14 cellular contexts compared by ENCODE assay signal in the genomic region with DNA sequence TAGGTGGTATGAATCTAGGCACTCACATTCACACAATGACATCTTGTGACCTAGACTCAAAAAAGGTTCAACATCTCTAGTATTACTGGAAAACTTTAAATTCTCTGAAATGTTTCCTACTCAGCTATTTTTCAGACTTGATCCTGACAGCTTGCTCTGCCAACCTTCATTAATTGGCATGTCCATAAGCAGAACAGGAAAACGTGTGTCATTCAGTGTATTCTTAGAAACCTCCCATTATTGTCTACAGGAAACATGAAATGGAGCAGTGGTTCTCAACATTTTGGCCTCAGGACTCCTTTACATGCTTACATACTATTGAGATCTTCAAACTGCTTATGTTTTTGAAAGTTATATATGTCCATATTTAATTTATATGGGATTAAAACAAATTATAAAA.
"Had no signal": no experiment of that assay in that cellular context is flagged by ENCODE, and none has a peak within 500 bp of the region (broad histone marks: within the 10 kb centered on the region; RNA-seq: fewer than 3 reads in every experiment).

No MANE protein-coding gene starts in this region.

- H3K27me3 ChIP-seq: body of pancreas, colonic mucosa, esophagus muscularis mucosa, upper lobe of left lung had no signal

- H3K36me3 ChIP-seq: colonic mucosa, esophagus muscularis mucosa, thoracic aorta, upper lobe of left lung had no signal

- H3K27ac ChIP-seq: body of pancreas, colonic mucosa, esophagus muscularis mucosa, upper lobe of left lung had no signal

- H3K4me3 ChIP-seq: body of pancreas, colonic mucosa, esophagus muscularis mucosa, thoracic aorta, upper lobe of left lung had no signal

- DNase-seq: activated CD4-positive, alpha-beta T cell treated with anti-CD3 and anti-CD28 coated beads, Interleukin-2, amount 10 ng/mL, durations not matched to agents 24 days and 14 days; activated CD8-positive, alpha-beta memory T cell treated with anti-CD3 and anti-CD28 coated beads, Interleukin-2, amount 50 U/mL, for 4 hours; activated naive CD4-positive, alpha-beta T cell treated with anti-CD3 and anti-CD28 coated beads for 36 hours; activated T-cell treated with anti-CD3 and anti-CD28 coated beads, Interleukin-2, amount 50 U/mL, for 4 hours; body of pancreas; colonic mucosa; effector CD4-positive, alpha-beta T cell; retina; stimulated activated naive B cell treated with anti-CD40 and anti-IgM and Interleukin-4, amounts not matched to agents 10 μg/mL and 1 μg/mL and 100 μg/mL, for 72 hours; T-helper 1 cell; T-helper 9 cell; upper lobe of left lung had no signal

- H3K9me3 ChIP-seq: body of pancreas, colonic mucosa, esophagus muscularis mucosa, thoracic aorta, upper lobe of left lung had no signal
